In the genomic region with DNA sequence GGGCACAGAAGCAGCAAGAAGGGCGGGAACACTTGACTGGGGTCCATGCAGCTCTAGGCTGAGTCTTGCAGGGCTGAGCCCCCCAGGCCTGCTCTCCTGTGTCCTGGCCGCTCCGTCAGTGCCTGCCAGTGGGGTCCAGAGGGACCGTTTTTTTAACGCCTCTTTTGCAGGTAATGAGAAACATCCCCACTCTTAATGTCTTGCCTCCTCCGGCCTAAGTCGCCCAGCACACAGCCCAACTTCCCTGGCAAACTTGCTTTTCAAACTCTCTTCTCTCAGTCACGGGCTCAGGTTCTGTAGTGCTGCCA, we compare ENCODE assay signal across 13 cellular contexts. TPM values are rescaled to one million over a fixed set of nuclear protein-coding genes. Genes with fewer than 3 reads are reported as not detected.
DNase-seq lines count a peak whose midpoint lies in the region; ATAC-seq and TF ChIP-seq lines count a peak whose summit lies in the region.
"Not testable (repeated sequence)": the region's sequence is repeated elsewhere in the genome, so short reads cannot be mapped to it uniquely, and the experiment has no call there.
"Had no signal": no experiment of that assay in that cellular context is flagged by ENCODE, and none has a peak within 500 bp of the region (broad histone marks: within the 10 kb centered on the region; RNA-seq: fewer than 3 reads in every experiment).

No MANE protein-coding gene starts in this region.

- not testable (repeated sequence) for H3K4me2 ChIP-seq in neural cell (ENCODE audit: low read length)

- H3K36me3 Mint-ChIP-seq in activated T-helper 1 cell treated with anti-CD3 and anti-CD28 coated beads, Interleukin-12 subunit alpha, Interleukin-12 subunit beta, Interleukin-2, Interleukin-4 antibody, amounts not matched to agents 30 ng/mL and 10 ng/mL and 1 ng/mL, durations not matched to agents 14 hours and 24 hours and 36 hours (ENCODE audit: low read depth); chondrocyte (ENCODE audit: low read depth): not testable (repeated sequence)
- peaks cover 2 to 16% of the 10 kb centered on the region in 2 donors for H3K36me3 Mint-ChIP-seq in stimulated activated naive B cell treated with anti-CD40 and anti-IgM and Interleukin-4, amounts not matched to agents 10 μg/mL and 1 μg/mL and 100 μg/mL, for 72 hours

- not testable (repeated sequence) for H3K9me3 ChIP-seq in BE2C; HAP-1; Peyer's patch; heart left ventricle; neural cell (ENCODE audit: low read length)

- not testable (repeated sequence) for H2AFZ ChIP-seq in neural cell (ENCODE audit: low read depth, low read length)

- H3K4me3 Mint-ChIP-seq in activated T-helper 1 cell treated with anti-CD3 and anti-CD28 coated beads, Interleukin-12 subunit alpha, Interleukin-12 subunit beta, Interleukin-2, Interleukin-4 antibody, amounts not matched to agents 30 ng/mL and 10 ng/mL and 1 ng/mL, durations not matched to agents 14 hours and 24 hours and 36 hours, result peak overlapping the region; percentile 79
- peak overlapping the region; percentile 87 for H3K4me3 Mint-ChIP-seq in chondrocyte (ENCODE audit: unreplicated experiment)
- peak overlapping the region; percentile 88 to 91 for H3K4me3 Mint-ChIP-seq in stimulated activated naive B cell treated with anti-CD40 and anti-IgM and Interleukin-4, amounts not matched to agents 10 μg/mL and 1 μg/mL and 100 μg/mL, for 72 hours

- intact Hi-C loops in activated T-helper 1 cell treated with anti-CD3 and anti-CD28 coated beads, Interleukin-12 subunit alpha, Interleukin-12 subunit beta, Interleukin-2, Interleukin-4 antibody, amounts not matched to agents 30 ng/mL and 10 ng/mL and 1 ng/mL, durations not matched to agents 14 hours and 24 hours and 36 hours (cut with micrococcal nuclease), result loop anchor here (10.0 kb wide), 3 partner anchors 544 to 1044 kb away; partner anchors contain the start of gene HMGB3
- intact Hi-C loops in heart left ventricle (cut with DNase I), result loop anchor here in 1 of 10 donors (10.0 kb wide), 1 partner anchor 744 kb away; no protein-coding TSS in a partner anchor

- not testable (repeated sequence) for DNase-seq in BE2C; HAP-1 (ENCODE audit: low spot score in 2 of 2); Peyer's patch; activated T-helper 1 cell treated with anti-CD3 and anti-CD28 coated beads, Interleukin-12 subunit alpha, Interleukin-12 subunit beta, Interleukin-2, Interleukin-4 antibody, amounts not matched to agents 30 ng/mL and 10 ng/mL and 1 ng/mL, durations not matched to agents 14 hours and 24 hours and 36 hours (ENCODE audit: low spot score); chondrocyte (ENCODE audit: low spot score); heart left ventricle; stimulated activated naive B cell treated with anti-CD40 and anti-IgM and Interleukin-4, amounts not matched to agents 10 μg/mL and 1 μg/mL and 100 μg/mL, for 72 hours

- H3K36me3 ChIP-seq in BE2C; HAP-1 (replicated peaks); Peyer's patch; heart left ventricle; neural cell (ENCODE audit: insufficient read depth, low read length): not testable (repeated sequence)

- in situ Hi-C loops in HAP-1 (cut with MboI; ENCODE audit: low sequenced_read_pairs), result not testable (repeated sequence)

- TF ChIP-seq POLR2A in Peyer's patch (IDR thresholded peaks at IDR 0.05); heart left ventricle (IDR thresholded peaks at IDR 0.05): not testable (repeated sequence)

- not testable (repeated sequence) for TF ChIP-seq RAD21 in neural cell (conservative IDR thresholded peaks at IDR 0.05)

- WGBS in heart left ventricle, 4 donors, result 11 to 52% (median 21%) methylated on average over 6 to 7 of the region's 8 CpGs

- H3K9me3 Mint-ChIP-seq in activated T-helper 1 cell treated with anti-CD3 and anti-CD28 coated beads, Interleukin-12 subunit alpha, Interleukin-12 subunit beta, Interleukin-2, Interleukin-4 antibody, amounts not matched to agents 30 ng/mL and 10 ng/mL and 1 ng/mL, durations not matched to agents 14 hours and 24 hours and 36 hours; chondrocyte (ENCODE audit: low read depth); stimulated activated naive B cell treated with anti-CD40 and anti-IgM and Interleukin-4, amounts not matched to agents 10 μg/mL and 1 μg/mL and 100 μg/mL, for 72 hours: not testable (repeated sequence)

- H3K27ac ChIP-seq in Peyer's patch (peak overlapping the region in 3 of 4 donors; percentile 22 to 98 (median 90)), heart left ventricle (peak overlapping the region in 2 of 12 donors; percentile 48 to 57)
- not testable (repeated sequence) for H3K27ac ChIP-seq in neural cell (ENCODE audit: low read length)

- not testable (repeated sequence) for H3K27me3 ChIP-seq in BE2C; HAP-1 (ENCODE audit: low read depth); Peyer's patch; heart left ventricle; neural cell (ENCODE audit: insufficient read depth, low read depth, low read length)

- not testable (repeated sequence) for H3K9ac ChIP-seq in neural cell (ENCODE audit: low read length)

- not testable (repeated sequence) for TF ChIP-seq EP300 in neural cell (conservative IDR thresholded peaks at IDR 0.05; ENCODE audit: poor library complexity, severe bottlenecking)

- H3K4me1 Mint-ChIP-seq in activated T-helper 1 cell treated with anti-CD3 and anti-CD28 coated beads, Interleukin-12 subunit alpha, Interleukin-12 subunit beta, Interleukin-2, Interleukin-4 antibody, amounts not matched to agents 30 ng/mL and 10 ng/mL and 1 ng/mL, durations not matched to agents 14 hours and 24 hours and 36 hours (ENCODE audit: low read depth); chondrocyte (ENCODE audit: low read depth); stimulated activated naive B cell treated with anti-CD40 and anti-IgM and Interleukin-4, amounts not matched to agents 10 μg/mL and 1 μg/mL and 100 μg/mL, for 72 hours: not testable (repeated sequence)

- not testable (repeated sequence) for H3K27me3 Mint-ChIP-seq in activated T-helper 1 cell treated with anti-CD3 and anti-CD28 coated beads, Interleukin-12 subunit alpha, Interleukin-12 subunit beta, Interleukin-2, Interleukin-4 antibody, amounts not matched to agents 30 ng/mL and 10 ng/mL and 1 ng/mL, durations not matched to agents 14 hours and 24 hours and 36 hours (ENCODE audit: insufficient read depth); chondrocyte (ENCODE audit: low read depth); stimulated activated naive B cell treated with anti-CD40 and anti-IgM and Interleukin-4, amounts not matched to agents 10 μg/mL and 1 μg/mL and 100 μg/mL, for 72 hours

- not testable (repeated sequence) for H3K9me2 ChIP-seq in neural cell (ENCODE audit: insufficient read depth, low read length)

- not testable (repeated sequence) for H4K20me1 ChIP-seq in neural cell (ENCODE audit: insufficient read depth)

- H3K4me3 ChIP-seq in BE2C (ENCODE audit: low read depth, low read length) (peak overlapping the region; percentile 16; the same call in 1 of the 2 replicates), HAP-1 (peak overlapping the region; percentile 21), heart left ventricle (peak overlapping the region in 8 of 12 donors; percentile 10 to 76 (median 36)), neural cell (ENCODE audit: low read length) (peak overlapping the region; percentile 69)
- not testable (repeated sequence) for H3K4me3 ChIP-seq in Peyer's patch

- H3K79me2 ChIP-seq in neural cell (replicated peaks; ENCODE audit: insufficient read depth, low read length), result not testable (repeated sequence)

- H3K27ac Mint-ChIP-seq in activated T-helper 1 cell treated with anti-CD3 and anti-CD28 coated beads, Interleukin-12 subunit alpha, Interleukin-12 subunit beta, Interleukin-2, Interleukin-4 antibody, amounts not matched to agents 30 ng/mL and 10 ng/mL and 1 ng/mL, durations not matched to agents 14 hours and 24 hours and 36 hours, result peak overlapping the region; percentile 84
- H3K27ac Mint-ChIP-seq in chondrocyte (ENCODE audit: unreplicated experiment), result peak overlapping the region; percentile 99
- peak overlapping the region; percentile 92 for H3K27ac Mint-ChIP-seq in stimulated activated naive B cell treated with anti-CD40 and anti-IgM and Interleukin-4, amounts not matched to agents 10 μg/mL and 1 μg/mL and 100 μg/mL, for 72 hours

- peak; percentile 47 for TF ChIP-seq CTCF in BE2C (IDR thresholded peaks at IDR 0.05; ENCODE audit: low read depth, low read length)
- TF ChIP-seq CTCF in Peyer's patch (IDR thresholded peaks at IDR 0.05); neural cell (IDR thresholded peaks at IDR 0.05; ENCODE audit: poor library complexity, severe bottlenecking): not testable (repeated sequence)
- TF ChIP-seq CTCF in chondrocyte (IDR thresholded peaks at IDR 0.05), result peak; percentile 6
- peak in 6 of 12 donors; percentile 27 to 50 (median 36) for TF ChIP-seq CTCF in heart left ventricle (IDR thresholded peaks at IDR 0.05)

- not testable (repeated sequence) for H3K4me1 ChIP-seq in BE2C, HAP-1, Peyer's patch, heart left ventricle

- not testable (repeated sequence) for H3F3A ChIP-seq in neural cell (ENCODE audit: insufficient read depth, low read length, poor library complexity, severe bottlenecking)

- ATAC-seq in heart left ventricle; stimulated activated naive B cell treated with anti-CD40 and anti-IgM and Interleukin-4, amounts not matched to agents 10 μg/mL and 1 μg/mL and 100 μg/mL, for 72 hours (replicated peaks): not testable (repeated sequence)

RNA-seq across cellular contexts. Expression of gene EOLA2, which starts 2.4 kb away (rescaled TPM):
- 119 TPM for polyA plus RNA-seq in BE2C (2012; ENCODE audit: insufficient read depth, insufficient read length, low read depth)
- total RNA-seq in Peyer's patch (10 to 100 TPM; 24.5 to 39.6 (median 29.7) TPM), chondrocyte (38.9 to 46.6 TPM (median 39.2 TPM) in 3 replicates), heart left ventricle (10 to 100 TPM; 16.9 to 30.4 (median 22.3) TPM)
- total RNA-seq in activated T-helper 1 cell treated with anti-CD3 and anti-CD28 coated beads, Interleukin-12 subunit alpha, Interleukin-12 subunit beta, Interleukin-2, Interleukin-4 antibody, amounts not matched to agents 30 ng/mL and 10 ng/mL and 1 ng/mL, durations not matched to agents 14 hours and 24 hours and 36 hours, result 54.2 and 63.3 TPM in 2 replicates
- polyA plus RNA-seq in heart left ventricle (10 to 100 TPM; 14.7 to 44.3 TPM), neural cell (21.7 and 26.7 TPM in 2 replicates)
- polyA minus RNA-seq in neural cell, result 15.6 and 22.0 TPM in 2 replicates

RNA-seq across cellular contexts. Expression of gene HSFX4, which starts 11.3 kb away (rescaled TPM):
- 0.39 TPM for polyA plus RNA-seq in BE2C (2012; ENCODE audit: insufficient read depth, insufficient read length, low read depth)
- total RNA-seq in Peyer's patch, result not detected
- not detected in 2 replicates for total RNA-seq in activated T-helper 1 cell treated with anti-CD3 and anti-CD28 coated beads, Interleukin-12 subunit alpha, Interleukin-12 subunit beta, Interleukin-2, Interleukin-4 antibody, amounts not matched to agents 30 ng/mL and 10 ng/mL and 1 ng/mL, durations not matched to agents 14 hours and 24 hours and 36 hours
- total RNA-seq in chondrocyte, result not detected in 3 replicates
- under 1 TPM in 2 of 9 donors, not detected in 7; 0.37 to 0.40 TPM for total RNA-seq in heart left ventricle
- under 1 TPM in 1 of 2 donors, not detected in 1; 0.07 TPM for polyA plus RNA-seq in heart left ventricle
- not detected in 2 replicates for polyA plus RNA-seq in neural cell
- polyA minus RNA-seq in neural cell, result not detected in 2 replicates
- total RNA-seq: colonic mucosa, frontal cortex, kidney epithelial cell, NCI-H460, uterus had no signal

RNA-seq across cellular contexts. Expression of gene MAGEA8, which starts 59.7 kb away (rescaled TPM):
- not detected for polyA plus RNA-seq in BE2C (2012; ENCODE audit: insufficient read depth, insufficient read length, low read depth)
- not detected for total RNA-seq in Peyer's patch
- not detected in 2 replicates for total RNA-seq in activated T-helper 1 cell treated with anti-CD3 and anti-CD28 coated beads, Interleukin-12 subunit alpha, Interleukin-12 subunit beta, Interleukin-2, Interleukin-4 antibody, amounts not matched to agents 30 ng/mL and 10 ng/mL and 1 ng/mL, durations not matched to agents 14 hours and 24 hours and 36 hours
- total RNA-seq in chondrocyte, result not detected in 3 replicates
- not detected for total RNA-seq in heart left ventricle
- not detected for polyA plus RNA-seq in heart left ventricle
- not detected in 2 replicates for polyA plus RNA-seq in neural cell
- polyA minus RNA-seq in neural cell, result not detected in 2 replicates
- total RNA-seq: colonic mucosa, frontal cortex, kidney epithelial cell, NCI-H460, uterus had no signal
